Comparison of ENCODE assay signal across 24 cellular contexts in the genomic region with DNA sequence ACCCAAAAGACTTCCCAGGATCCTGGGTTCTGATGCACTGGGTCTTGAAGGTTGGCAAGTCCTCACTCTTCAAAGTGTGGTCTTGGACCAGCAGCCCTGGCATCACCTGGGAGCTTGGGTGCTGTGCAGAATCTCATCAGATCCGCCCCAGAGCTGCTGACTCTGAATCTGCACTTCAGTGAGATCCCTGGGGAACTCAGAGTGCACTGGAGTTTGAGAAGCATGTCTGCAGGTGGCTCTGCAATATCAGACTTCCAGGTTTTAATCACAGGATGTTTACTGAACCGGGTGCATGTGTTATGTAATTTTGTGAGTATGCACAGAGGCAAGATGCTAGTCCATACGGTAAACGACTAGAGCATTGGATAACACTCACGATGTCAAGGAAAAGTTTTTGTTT. TPM values are rescaled to one million over a fixed set of nuclear protein-coding genes. Genes with fewer than 3 reads are reported as not detected.
DNase-seq lines count a peak whose midpoint lies in the region; FAIRE-seq and TF ChIP-seq lines count a peak whose summit lies in the region.
"Had no signal": no experiment of that assay in that cellular context is flagged by ENCODE, and none has a peak within 500 bp of the region (broad histone marks: within the 10 kb centered on the region; RNA-seq: fewer than 3 reads in every experiment).

No MANE protein-coding gene starts in this region.

- H3K4ac ChIP-seq in H9 (ENCODE audit: low read depth, low read length), result no peak overlapping the region

- H3K27ac ChIP-seq in small intestine (ENCODE audit: low read depth in 1 of 2, low read length in 1 of 2), result no peak overlapping the region
- H3K27ac ChIP-seq in H9 (ENCODE audit: insufficient read length, low read depth, low read length), result no peak overlapping the region
- H3K27ac ChIP-seq: A549, epithelial cell of prostate had no signal

- H3K4me1 Mint-ChIP-seq in H9, result peaks cover 46 to 66% of the 10 kb centered on the region in 2 experiments

- FAIRE-seq in small intestine (lab: Jason Lieb, UNC), result no peak
- FAIRE-seq: A549, astrocyte, kidney had no signal

- no peak overlapping the region for H3K18ac ChIP-seq in H9 (ENCODE audit: insufficient read length, low read depth, low read length)

- H3K4me2 ChIP-seq in H9 (ENCODE audit: insufficient read depth, insufficient read length, low read length), result no peak overlapping the region
- H3K4me2 ChIP-seq: A549 had no signal

- no peaks in the 10 kb centered on the region; the same call in 1 of the 2 replicates for H3K27me3 Mint-ChIP-seq in H9 (ENCODE audit: low read depth)

- no peaks in the 10 kb centered on the region for H3K79me1 ChIP-seq in H9 (ENCODE audit: insufficient read depth, low read depth, low read length, poor library complexity, severe bottlenecking)

- H3K9me3 Mint-ChIP-seq in H9, result peaks cover 0 to 7% of the 10 kb centered on the region in 2 experiments; a peak in 2 of 5 replicates
- H3K9me3 Mint-ChIP-seq: CD4-positive, CD25-positive, alpha-beta regulatory T cell had no signal

- TF ChIP-seq CTCF in H9 (conservative IDR thresholded peaks at IDR 0.05), result no peak

- H3K27ac Mint-ChIP-seq in H9, result no peak overlapping the region
- H3K27ac Mint-ChIP-seq: CD4-positive, CD25-positive, alpha-beta regulatory T cell had no signal

- no peak overlapping the region for H2BK5ac ChIP-seq in H9 (ENCODE audit: insufficient read length, low read length)

- peak; percentile 1 for DNase-seq in NCI-H510A treated with DMSO at 0.1 percent for 48 hours (lab: John Stamatoyannopoulos, UW)
- no peak for DNase-seq in NCI-H510A (lab: John Stamatoyannopoulos, UW)
- peak; percentile 37 for DNase-seq in NCI-H1092 treated with DMSO at 0.1 percent for 48 hours (lab: John Stamatoyannopoulos, UW)
- DNase-seq in NCI-H526 treated with DMSO at 0.1 percent for 48 hours (lab: John Stamatoyannopoulos, UW), result peak; percentile 19
- peak; percentile 32 for DNase-seq in small intestine
- no peak for DNase-seq in epidermal melanocyte (ENCODE audit: insufficient read length, low spot score)
- DNase-seq in anterior cingulate cortex (lab: John Stamatoyannopoulos, UW), result no peak
- no peak for DNase-seq in H9
- DNase-seq: activated naive CD4-positive, alpha-beta T cell treated with anti-CD3 and anti-CD28 coated beads, Interleukin-2, amount 50 U/mL, for 16 hours; activated T-cell treated with anti-CD3 and anti-CD28 coated beads, Interleukin-2, amount 50 U/mL, for 48 hours; CD4-positive, CD25-positive, alpha-beta regulatory T cell; foreskin fibroblast; hypothalamus; KBM-7; kidney; right cardiac atrium; SW 1271 had no signal

- no peak overlapping the region for H2BK15ac ChIP-seq in H9 (ENCODE audit: low read depth, low read length)

- H3K23me2 ChIP-seq in H9 (ENCODE audit: insufficient read length, low read depth, low read length, poor library complexity, severe bottlenecking), result no peaks in the 10 kb centered on the region

- H4K8ac ChIP-seq in H9 (replicated peaks; ENCODE audit: insufficient read length, low read depth, low read length), result no peak overlapping the region

- H3K14ac ChIP-seq in H9 (ENCODE audit: insufficient read depth, low read length), result no peak overlapping the region

- H3K36me3 ChIP-seq in small intestine (ENCODE audit: control insufficient read depth in 2 of 2, insufficient read depth in 2 of 2, low read length in 2 of 2), result no peaks in the 10 kb centered on the region

- no peaks in the 10 kb centered on the region for H4K20me1 ChIP-seq in H9 (ENCODE audit: control insufficient read depth, insufficient read depth, insufficient read length)

- H2AK5ac ChIP-seq in H9 (ENCODE audit: insufficient read length, low read length), result no peak overlapping the region

- H3T11ph ChIP-seq in H9 (ENCODE audit: low read length), result no peak overlapping the region

- WGBS in small intestine, 3 donors, result 28 to 52% (median 40%) methylated on average over 5 of the region's 5 CpGs
- no CpG with 5 or more reads among the region's 5 CpGs for WGBS in H9 (ENCODE audit: extremely low coverage, insufficient read length, low lambda C conversion rate)

- H4K91ac ChIP-seq in H9 (ENCODE audit: insufficient read length, low read depth, low read length), result no peak overlapping the region

- no peak overlapping the region for H3K4me3 ChIP-seq in small intestine (ENCODE audit: low read depth in 1 of 2, low read length in 2 of 2)
- H3K4me3 ChIP-seq: A549 had no signal

- no peak overlapping the region for H3K4me3 Mint-ChIP-seq in H9
- H3K4me3 Mint-ChIP-seq: CD4-positive, CD25-positive, alpha-beta regulatory T cell had no signal

- H3K23ac ChIP-seq in H9 (ENCODE audit: insufficient read length, low read depth, low read length), result no peak overlapping the region

- no peak overlapping the region for H2BK12ac ChIP-seq in H9 (ENCODE audit: insufficient read length, low read depth, low read length)

- no peak overlapping the region for H2AFZ ChIP-seq in H9 (ENCODE audit: low read length)

- H3K9ac ChIP-seq in H9 (ENCODE audit: extremely low read depth, insufficient read length, low read length), result no peak overlapping the region

- H3K56ac ChIP-seq in H9 (ENCODE audit: insufficient read length, low read depth, low read length), result no peak overlapping the region

- H3K27me3 ChIP-seq in small intestine (ENCODE audit: control insufficient read depth in 2 of 2, insufficient read depth in 2 of 2, low read length in 2 of 2) (peaks cover 0 to 2% of the 10 kb centered on the region in 2 donors), H9 (ENCODE audit: insufficient read depth, low read length) (no peaks in the 10 kb centered on the region)

- H4K5ac ChIP-seq in H9 (ENCODE audit: insufficient read length, low read depth, low read length), result no peak overlapping the region

- H3K79me2 ChIP-seq in H9 (ENCODE audit: insufficient read depth, low read length), result no peaks in the 10 kb centered on the region

- H3K9me3 ChIP-seq in small intestine (ENCODE audit: control insufficient read depth, low read depth) (no peaks in the 10 kb centered on the region), H9 (ENCODE audit: control insufficient read depth, low read depth, low read length) (no peaks in the 10 kb centered on the region)
- H3K9me3 ChIP-seq: A549 had no signal

- H3K4me1 ChIP-seq in small intestine (ENCODE audit: control insufficient read depth in 2 of 2, insufficient read depth in 1 of 2, low read depth in 1 of 2, low read length in 1 of 2) (peaks cover 0 to 2% of the 10 kb centered on the region in 2 donors), H9 (ENCODE audit: insufficient read depth, low read length) (peaks cover 21% of the 10 kb centered on the region)
- H3K4me1 ChIP-seq: A549 had no signal

- H3K36me3 Mint-ChIP-seq in H9 (ENCODE audit: insufficient read depth in 1 of 3, low read depth in 3 of 3), result no peaks in the 10 kb centered on the region; a peak in 1 of 7 replicates
- H3K36me3 Mint-ChIP-seq: CD4-positive, CD25-positive, alpha-beta regulatory T cell had no signal

- no peak overlapping the region for H2BK20ac ChIP-seq in H9 (ENCODE audit: low read depth, low read length, poor library complexity, severe bottlenecking)

- no peak overlapping the region for H2BK120ac ChIP-seq in H9 (ENCODE audit: low read depth, low read length, poor library complexity, severe bottlenecking)

RNA-seq across cellular contexts. Expression of a gene that starts 58.0 kb away (rescaled TPM):
- polyA plus RNA-seq in small intestine, result not detected
- total RNA-seq in H9 (2021), result not detected in 2 replicates
- total RNA-seq: activated CD8-positive, alpha-beta memory T cell treated with anti-CD3 and anti-CD28 coated beads for 36 hours; astrocyte; CD4-positive, CD25-positive, alpha-beta regulatory T cell; kidney; lung microvascular endothelial cell; NCI-H460; omental fat pad; right cardiac atrium had no signal
- polyA plus RNA-seq: A549; CD4-positive, CD25-positive, alpha-beta regulatory T cell; right cardiac atrium had no signal

Comparison
In these comparisons a context has a peak if more than half of its experiments do, and no peak if none do; other contexts are left out.
1. DNase-seq: peak in NCI-H510A treated with DMSO at 0.1 percent for 48 hours (single experiment), NCI-H1092 treated with DMSO at 0.1 percent for 48 hours (single experiment), NCI-H526 treated with DMSO at 0.1 percent for 48 hours (single experiment) and small intestine (single experiment); none in NCI-H510A (single experiment), epidermal melanocyte (single experiment), anterior cingulate cortex (0 of 58) and H9 (single experiment).